In the genomic region with DNA sequence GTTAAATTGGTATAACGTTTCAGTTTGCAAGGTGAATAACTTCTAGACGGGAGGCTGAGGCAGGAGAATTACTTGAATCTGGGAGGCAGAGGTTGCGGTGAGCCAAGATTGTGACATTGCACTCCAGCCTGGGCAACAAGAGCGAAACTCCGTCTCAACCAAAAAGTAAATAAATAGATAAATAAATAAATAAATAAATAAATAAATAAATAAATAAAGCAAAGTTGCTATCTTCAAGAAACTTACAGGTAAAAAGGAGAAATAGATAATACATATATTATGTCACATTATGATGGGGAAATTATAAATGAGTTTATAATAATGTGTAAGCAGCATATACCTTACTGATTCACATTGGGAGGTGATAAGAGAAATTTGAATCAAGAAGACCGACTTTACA, we compare ENCODE assay signal across 1 cellular context.
TF ChIP-seq lines count a peak whose summit lies in the region.

No MANE protein-coding gene starts in this region.

TF ChIP-seq in HEK293, 187 proteins besides CTCF, POLR2A, EP300 and RAD21 (continued from another document):
- no peak for TF ChIP-seq ZNF449 (tag by site-specific recombination; IDR thresholded peaks at IDR 0.05)
- no peak for TF ChIP-seq ATF2 (tag by site-specific recombination; IDR thresholded peaks at IDR 0.05; ENCODE audit: low read depth)
- TF ChIP-seq ZNF140 (tag by site-specific recombination; IDR thresholded peaks at IDR 0.05), result peak; percentile 34; the same call in 1 of the 2 replicates
- peak; percentile 44; the same call in 1 of the 2 replicates for TF ChIP-seq ZNF292 (tag by site-specific recombination; IDR thresholded peaks at IDR 0.05; ENCODE audit: borderline replicate concordance, low read depth)
- TF ChIP-seq KLF1 (tag by site-specific recombination; IDR thresholded peaks at IDR 0.05), result no peak
- TF ChIP-seq AEBP2 (tag by site-specific recombination; IDR thresholded peaks at IDR 0.05; ENCODE audit: borderline replicate concordance), result no peak
- no peak for TF ChIP-seq ZBTB8A (tag by site-specific recombination; IDR thresholded peaks at IDR 0.05)
- no peak for TF ChIP-seq ZNF701 (tag by site-specific recombination; IDR thresholded peaks at IDR 0.05)
- TF ChIP-seq ZNF433 (tag by site-specific recombination; IDR thresholded peaks at IDR 0.05; ENCODE audit: low read depth), result 0 out of 2 replicates have a peak, but pooled peaks have one; percentile 25
- no peak for TF ChIP-seq ZNF10 (tag by site-specific recombination; IDR thresholded peaks at IDR 0.05)
- TF ChIP-seq ZNF658 (tag by site-specific recombination; IDR thresholded peaks at IDR 0.05), result no peak
- TF ChIP-seq HOXD13 (CRISPR knock-in tag; IDR thresholded peaks at IDR 0.05; ENCODE audit: borderline replicate concordance), result no peak
- TF ChIP-seq GLI2 (tag by site-specific recombination; IDR thresholded peaks at IDR 0.05; ENCODE audit: borderline replicate concordance, low read depth), result no peak
- TF ChIP-seq TRIM28 (IDR thresholded peaks at IDR 0.05; ENCODE audit: borderline replicate concordance, low read length), result no peak
- TF ChIP-seq ZNF211 (tag by site-specific recombination; IDR thresholded peaks at IDR 0.05; ENCODE audit: low read depth), result no peak
- peak; percentile 38; the same call in 1 of the 2 replicates for TF ChIP-seq REST (tag by site-specific recombination; IDR thresholded peaks at IDR 0.05)
- TF ChIP-seq ZNF394 (tag by site-specific recombination; IDR thresholded peaks at IDR 0.05; ENCODE audit: borderline replicate concordance), result peak; percentile 74; the same call in 1 of the 2 replicates
- no peak for TF ChIP-seq SP2 (tag by site-specific recombination; IDR thresholded peaks at IDR 0.05)
- TF ChIP-seq ZFP69B (tag by site-specific recombination; IDR thresholded peaks at IDR 0.05), result no peak
- TF ChIP-seq KLF8 (tag by site-specific recombination; IDR thresholded peaks at IDR 0.05), result no peak
- peak; percentile 65 for TF ChIP-seq ZBTB11 (tag by site-specific recombination; conservative IDR thresholded peaks at IDR 0.05; ENCODE audit: low read depth)
- TF ChIP-seq ZNF626 (tag by site-specific recombination; IDR thresholded peaks at IDR 0.05), result no peak
- no peak for TF ChIP-seq ZNF416 (tag by site-specific recombination; IDR thresholded peaks at IDR 0.05)
- no peak for TF ChIP-seq HOXA7 (CRISPR knock-in tag; IDR thresholded peaks at IDR 0.05; ENCODE audit: borderline replicate concordance)
- TF ChIP-seq OSR2 (tag by site-specific recombination; IDR thresholded peaks at IDR 0.05), result no peak
- TF ChIP-seq ZNF629 (tag by site-specific recombination; IDR thresholded peaks at IDR 0.05), result no peak
- TF ChIP-seq ZNF510 (tag by site-specific recombination; IDR thresholded peaks at IDR 0.05; ENCODE audit: insufficient replicate concordance), result peak; percentile 41
- TF ChIP-seq, protein P1, sequence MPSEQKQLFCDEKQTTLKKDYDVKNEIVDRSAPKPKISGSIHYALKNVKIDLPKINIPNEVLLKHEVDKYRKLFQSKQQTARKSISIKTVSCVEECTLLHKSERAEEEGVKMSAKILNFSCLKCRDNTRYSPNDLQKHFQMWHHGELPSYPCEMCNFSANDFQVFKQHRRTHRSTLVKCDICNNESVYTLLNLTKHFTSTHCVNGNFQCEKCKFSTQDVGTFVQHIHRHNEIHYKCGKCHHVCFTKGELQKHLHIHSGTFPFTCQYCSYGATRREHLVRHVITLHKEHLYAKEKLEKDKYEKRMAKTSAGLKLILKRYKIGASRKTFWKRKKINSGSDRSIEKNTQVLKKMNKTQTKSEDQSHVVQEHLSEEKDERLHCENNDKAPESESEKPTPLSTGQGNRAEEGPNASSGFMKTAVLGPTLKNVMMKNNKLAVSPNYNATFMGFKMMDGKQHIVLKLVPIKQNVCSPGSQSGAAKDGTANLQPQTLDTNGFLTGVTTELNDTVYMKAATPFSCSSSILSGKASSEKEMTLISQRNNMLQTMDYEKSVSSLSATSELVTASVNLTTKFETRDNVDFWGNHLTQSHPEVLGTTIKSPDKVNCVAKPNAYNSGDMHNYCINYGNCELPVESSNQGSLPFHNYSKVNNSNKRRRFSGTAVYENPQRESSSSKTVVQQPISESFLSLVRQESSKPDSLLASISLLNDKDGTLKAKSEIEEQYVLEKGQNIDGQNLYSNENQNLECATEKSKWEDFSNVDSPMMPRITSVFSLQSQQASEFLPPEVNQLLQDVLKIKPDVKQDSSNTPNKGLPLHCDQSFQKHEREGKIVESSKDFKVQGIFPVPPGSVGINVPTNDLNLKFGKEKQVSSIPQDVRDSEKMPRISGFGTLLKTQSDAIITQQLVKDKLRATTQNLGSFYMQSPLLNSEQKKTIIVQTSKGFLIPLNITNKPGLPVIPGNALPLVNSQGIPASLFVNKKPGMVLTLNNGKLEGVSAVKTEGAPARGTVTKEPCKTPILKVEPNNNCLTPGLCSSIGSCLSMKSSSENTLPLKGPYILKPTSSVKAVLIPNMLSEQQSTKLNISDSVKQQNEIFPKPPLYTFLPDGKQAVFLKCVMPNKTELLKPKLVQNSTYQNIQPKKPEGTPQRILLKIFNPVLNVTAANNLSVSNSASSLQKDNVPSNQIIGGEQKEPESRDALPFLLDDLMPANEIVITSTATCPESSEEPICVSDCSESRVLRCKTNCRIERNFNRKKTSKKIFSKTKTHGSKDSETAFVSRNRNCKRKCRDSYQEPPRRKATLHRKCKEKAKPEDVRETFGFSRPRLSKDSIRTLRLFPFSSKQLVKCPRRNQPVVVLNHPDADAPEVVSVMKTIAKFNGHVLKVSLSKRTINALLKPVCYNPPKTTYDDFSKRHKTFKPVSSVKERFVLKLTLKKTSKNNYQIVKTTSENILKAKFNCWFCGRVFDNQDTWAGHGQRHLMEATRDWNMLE (tag by site-specific recombination; conservative IDR thresholded peaks at IDR 0.05; ENCODE audit: low read depth), result peak; percentile 64
- no peak for TF ChIP-seq ZSCAN16 (tag by site-specific recombination; IDR thresholded peaks at IDR 0.05)
- peak; percentile 37; the same call in 1 of the 2 replicates for TF ChIP-seq ZNF623 (tag by site-specific recombination; IDR thresholded peaks at IDR 0.05)
- TF ChIP-seq ZBTB6 (tag by site-specific recombination; IDR thresholded peaks at IDR 0.05), result no peak
- TF ChIP-seq ZNF341 (tag by site-specific recombination; IDR thresholded peaks at IDR 0.05; ENCODE audit: low read depth), result no peak
- no peak for TF ChIP-seq MEIS1 (CRISPR knock-in tag; IDR thresholded peaks at IDR 0.05; ENCODE audit: borderline replicate concordance)
- 0 out of 2 replicates have a peak, but pooled peaks have one; percentile 26 for TF ChIP-seq ZNF266 (tag by site-specific recombination; IDR thresholded peaks at IDR 0.05; ENCODE audit: low read depth)
- TF ChIP-seq ZNF530 (tag by site-specific recombination; IDR thresholded peaks at IDR 0.05; ENCODE audit: low read depth), result no peak
- peak; percentile 57 for TF ChIP-seq ZNF426 (tag by site-specific recombination; IDR thresholded peaks at IDR 0.05)
